ENCODE assay signal across 12 cellular contexts in the genomic region with DNA sequence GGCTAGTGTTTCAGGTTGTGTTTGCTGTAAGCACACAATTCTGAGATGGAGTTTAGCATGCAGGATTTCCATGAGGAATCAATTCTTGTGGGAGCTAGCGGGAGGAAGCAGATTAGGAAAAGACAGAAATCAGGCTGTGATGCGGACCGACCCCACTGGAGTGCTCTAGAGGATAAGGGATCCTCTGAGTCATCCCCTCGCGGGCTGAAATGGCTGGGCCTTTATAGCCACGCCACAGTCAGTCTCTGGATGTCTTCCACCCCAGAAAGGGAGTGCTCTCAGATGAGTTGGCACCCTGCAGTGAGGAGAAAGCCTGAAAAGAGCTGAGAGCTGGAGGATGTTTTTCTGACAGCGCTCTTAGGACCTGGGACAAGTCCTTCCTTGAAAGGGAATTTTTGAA.
A peak's percentile ranks its signal among the peaks of the same experiment; 100 is the strongest.
DNase-seq lines count a peak whose midpoint lies in the region; ATAC-seq and TF ChIP-seq lines count a peak whose summit lies in the region.
"Had no signal": no experiment of that assay in that cellular context is flagged by ENCODE, and none has a peak within 500 bp of the region (broad histone marks: within the 10 kb centered on the region; RNA-seq: fewer than 3 reads in every experiment).

No MANE protein-coding gene starts in this region.

- peak; percentile 35 for DNase-seq in NCI-H748 (lab: John Stamatoyannopoulos, UW; ENCODE audit: unreplicated experiment)
- no peak for DNase-seq in NCI-H748 treated with DMSO at 0.1 percent for 48 hours (lab: John Stamatoyannopoulos, UW)
- DNase-seq in cerebellar cortex (ENCODE audit: low spot score): peak; percentile 20
- peak; percentile 70 for DNase-seq in iPS DF 19.7 (ENCODE audit: low read depth, low spot score)
- no peak for DNase-seq in vagina (ENCODE audit: extremely low spot score in 2 of 2)
- DNase-seq in COLO829 (ENCODE audit: low spot score): no peak
- DNase-seq in SKM-1 (lab: John Stamatoyannopoulos, UW; ENCODE audit: unreplicated experiment): no peak
- DNase-seq: activated CD4-positive, alpha-beta T cell treated with anti-CD3 and anti-CD28 coated beads for 4 hours; activated naive CD8-positive, alpha-beta T cell treated with anti-CD3 and anti-CD28 coated beads for 36 hours; mammary epithelial cell; NCI-H2029 had no signal

- H3K4me1 ChIP-seq in vagina: no peaks in the 10 kb centered on the region

- H3K27me3 ChIP-seq in vagina: no peaks in the 10 kb centered on the region

- peak overlapping the region; percentile 56 for H3K27ac ChIP-seq in vagina

- H3K36me3 ChIP-seq in vagina: no peaks in the 10 kb centered on the region

- no peaks in the 10 kb centered on the region for H3K9me3 ChIP-seq in vagina

- no peak for TF ChIP-seq POLR2A in vagina (IDR thresholded peaks at IDR 0.05)

- H3K4me3 ChIP-seq in vagina: no peak overlapping the region

- intact Hi-C loops in vagina (cut with DNase I): loop anchor here (10.0 kb wide), 1 partner anchor 287 kb away; no protein-coding TSS in a partner anchor

- TF ChIP-seq CTCF in vagina (IDR thresholded peaks at IDR 0.05): no peak

- ATAC-seq in HG02678 (IDR thresholded peaks at IDR 0.05; ENCODE audit: unreplicated experiment): no peak

Comparison
In these comparisons a context has a peak if more than half of its experiments do, and no peak if none do; other contexts are left out.
1. DNase-seq: peak in NCI-H748 (single experiment), cerebellar cortex (single experiment) and iPS DF 19.7 (single experiment); none in NCI-H748 treated with DMSO at 0.1 percent for 48 hours (single experiment), vagina (0 of 2), COLO829 (single experiment) and SKM-1 (single experiment).